ENCODE assay signal across 1 cellular context in genomic region chr5:136769093-136769492, GRCh38.
TF ChIP-seq lines count a peak whose summit lies in the region.

No MANE protein-coding gene starts in this region.

TF ChIP-seq in GM12878, 131 proteins besides CTCF, POLR2A, EP300 and RAD21 (continued from another document):
- no peak for TF ChIP-seq SMAD1 (IDR thresholded peaks at IDR 0.05; ENCODE audit: low read depth, partially characterized antibody)
- no peak for TF ChIP-seq ZBED1 (IDR thresholded peaks at IDR 0.05; ENCODE audit: borderline replicate concordance)
- TF ChIP-seq ZNF384 (IDR thresholded peaks at IDR 0.05; ENCODE audit: borderline replicate concordance, low read depth, low read length): no peak
- TF ChIP-seq NFYA (IDR thresholded peaks at IDR 0.05; ENCODE audit: borderline replicate concordance, low read depth, low read length): no peak
- no peak for TF ChIP-seq NR2C2 (IDR thresholded peaks at IDR 0.05; ENCODE audit: borderline replicate concordance, control insufficient read depth, insufficient read length, low read depth)
- TF ChIP-seq BMI1 (IDR thresholded peaks at IDR 0.05; ENCODE audit: borderline replicate concordance): no peak
- TF ChIP-seq TCF12 (IDR thresholded peaks at IDR 0.05; ENCODE audit: low read depth, low read length): no peak
- TF ChIP-seq EZH2 (IDR thresholded peaks at IDR 0.05; ENCODE audit: borderline replicate concordance, control insufficient read depth, low read depth, low read length): no peak
TF ChIP-seq in GM12878: peak in this region for 0.
